ENCODE assay signal across 8 cellular contexts in genomic region chr1:26431979-26432695, GRCh38. TPM values are rescaled to one million over a fixed set of nuclear protein-coding genes. Genes with fewer than 3 reads are reported as not detected.
A peak's percentile ranks its signal among the peaks of the same experiment; 100 is the strongest.
DNase-seq lines count a peak whose midpoint lies in the region; ATAC-seq, FAIRE-seq and TF ChIP-seq lines count a peak whose summit lies in the region.

DHDDS (plus strand) TSS chr1:26432321; CDS start chr1:26432946, 625 bp downstream.

- H3K27me3 Mint-ChIP-seq in T-helper 17 cell = no peaks in the 10 kb centered on the region

- H3K27ac Mint-ChIP-seq in T-helper 17 cell = peak within 1 kb of the TSS; percentile 82

- peaks cover 3 to 25% of the 10 kb centered on the region in 2 donors for H3K36me3 ChIP-seq in psoas muscle (ENCODE audit: insufficient read depth in 1 of 2, low read depth in 1 of 2)

- no peak for TF ChIP-seq CTCF in psoas muscle (IDR thresholded peaks at IDR 0.05)

- H3K9me3 ChIP-seq in T-helper 17 cell (ENCODE audit: control insufficient read depth, low read length, poor library complexity, severe bottlenecking) (no peaks in the 10 kb centered on the region), psoas muscle (no peaks in the 10 kb centered on the region)

- intact Hi-C loops in left cardiac atrium (cut with DNase I) = no loop called here
- intact Hi-C loops in psoas muscle (cut with DNase I) = loop anchor here (2.0 to 5.0 kb wide), 2 partner anchors 40 to 41 kb away; partner anchors contain the start of gene HMGN2 (in 2 of the 2)

- H3K27ac ChIP-seq in psoas muscle = peak within 1 kb of the TSS; percentile 90

- peak; percentile 84 for TF ChIP-seq POLR2A in GM15510 (IDR thresholded peaks at IDR 0.05; ENCODE audit: borderline replicate concordance, extremely low read depth, insufficient read length)

- H3K4me1 Mint-ChIP-seq in T-helper 17 cell = peaks cover 16% of the 10 kb centered on the region

- no peaks in the 10 kb centered on the region for H3K27me3 ChIP-seq in psoas muscle (ENCODE audit: insufficient read depth in 3 of 3, low read length in 2 of 3)

- H3K4me3 ChIP-seq in psoas muscle = peak within 1 kb of the TSS; percentile 94

- ATAC-seq in HG02885 (IDR thresholded peaks at IDR 0.05; ENCODE audit: poor library complexity, unreplicated experiment) (peak; percentile 97), T-helper 17 cell (peak; percentile 96), left cardiac atrium (peak; percentile 100), psoas muscle (peak; percentile 99 to 100 (median 100))

- peak; percentile 91 for DNase-seq in NCI-H1694 treated with DMSO at 0.1 percent for 48 hours (lab: John Stamatoyannopoulos, UW)
- DNase-seq in T-helper 17 cell = peak; percentile 95 to 97 (median 96)
- peak; percentile 86 to 100 (median 98) for DNase-seq in amygdala (lab: John Stamatoyannopoulos, UW)
- DNase-seq in left cardiac atrium = peak; percentile 98
- DNase-seq in psoas muscle = peak; percentile 99
- peak; percentile 98 for DNase-seq in urothelium cell line (ENCODE audit: low spot score)

- FAIRE-seq in urothelium cell line (lab: Jason Lieb, UNC) = peak; percentile 96

- H3K36me3 Mint-ChIP-seq in T-helper 17 cell (ENCODE audit: low read depth) = peaks cover 5% of the 10 kb centered on the region

- 0 to 1% (median 0%) methylated on average over 45 of the region's 45 CpGs for WGBS in psoas muscle, 3 donors

- peaks cover 11% of the 10 kb centered on the region for H3K4me1 ChIP-seq in psoas muscle

- H3K4me3 Mint-ChIP-seq in T-helper 17 cell = peak within 1 kb of the TSS; percentile 94

RNA-seq across cellular contexts. Expression of gene DHDDS, which starts in this region (rescaled TPM):
- 10 to 100 TPM; 32.4 to 38.8 TPM for total RNA-seq in T-helper 17 cell
- 10 to 100 TPM; 44.7 to 49.6 TPM for total RNA-seq in left cardiac atrium
- total RNA-seq in psoas muscle = 10 to 100 TPM; 14.1 to 25.8 (median 21.4) TPM
- 10 to 100 TPM; 15.8 to 40.6 (median 23.3) TPM for polyA plus RNA-seq in psoas muscle

Comparison
In these comparisons a context has a peak if more than half of its experiments do, and no peak if none do; other contexts are left out.
1. Peak in every context shown above with its lines: DNase-seq, ATAC-seq, H3K4me3 ChIP-seq and H3K27ac ChIP-seq.
2. intact Hi-C loops: an anchor here in psoas muscle (2.0 to 5.0 kb wide); none called in left cardiac atrium.